8 cellular contexts compared by ENCODE assay signal in the genomic region with DNA sequence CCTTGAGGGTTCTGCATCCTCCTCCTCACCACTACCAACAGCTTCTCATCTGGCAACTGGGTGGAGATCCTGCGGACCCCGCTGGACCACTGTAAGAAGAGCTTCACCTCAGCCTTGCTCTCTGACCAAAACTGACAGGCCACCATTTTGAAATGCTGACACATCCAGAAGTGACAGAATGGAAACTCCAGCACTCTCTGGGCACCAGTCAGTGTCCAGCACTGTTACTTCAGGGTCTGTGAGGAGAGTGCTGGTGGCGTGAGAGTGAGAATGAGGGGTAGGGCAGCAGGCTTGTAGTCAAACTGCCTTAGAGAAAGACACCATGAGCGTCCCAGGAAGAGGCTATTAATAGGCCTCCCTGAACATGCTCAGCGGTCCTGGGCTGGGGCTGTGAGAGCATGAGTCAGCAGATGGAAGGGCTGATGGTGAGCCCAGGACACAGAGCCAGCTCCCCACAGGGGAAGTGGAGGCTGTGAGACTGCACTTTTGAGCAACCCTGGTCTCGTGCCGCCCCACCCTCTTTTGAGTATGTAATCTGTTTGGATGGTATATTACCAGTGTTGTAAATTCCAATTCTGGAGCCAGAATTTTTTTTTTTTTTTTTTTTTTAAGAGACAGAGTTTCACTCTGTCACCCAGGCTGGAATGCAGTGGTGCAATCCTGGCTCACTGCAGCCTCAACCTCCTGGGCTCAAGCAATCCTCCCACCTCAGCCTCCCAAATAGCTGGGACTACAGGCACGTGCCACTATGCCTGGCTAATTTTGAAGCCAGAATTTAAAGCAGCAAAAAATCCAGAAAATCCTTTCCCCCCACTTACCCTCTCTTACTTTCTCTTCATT. TPM values are rescaled to one million over a fixed set of nuclear protein-coding genes. Genes with fewer than 3 reads are reported as not detected.
DNase-seq lines count a peak whose midpoint lies in the region; ATAC-seq and TF ChIP-seq lines count a peak whose summit lies in the region.

No MANE protein-coding gene starts in this region.

- H3K9me3 ChIP-seq in mucosa of descending colon: no peaks in the 10 kb centered on the region
- no peaks in the 10 kb centered on the region for H3K9me3 ChIP-seq in effector memory CD4-positive, alpha-beta T cell (ENCODE audit: control insufficient read depth, low read length)

- peak overlapping the region; percentile 92 to 98 (median 96) for H3K27ac Mint-ChIP-seq in CD14-positive monocyte

- peaks cover 11% of the 10 kb centered on the region for H3K4me1 ChIP-seq in mucosa of descending colon (ENCODE audit: low read depth)
- no peaks in the 10 kb centered on the region for H3K4me1 ChIP-seq in effector memory CD4-positive, alpha-beta T cell (ENCODE audit: control insufficient read depth, insufficient read depth, low read length, poor library complexity, severe bottlenecking)

- H3K36me3 Mint-ChIP-seq in CD14-positive monocyte: peaks cover 0 to 3% of the 10 kb centered on the region in 2 donors

- no peaks in the 10 kb centered on the region for H3K27me3 Mint-ChIP-seq in CD14-positive monocyte (ENCODE audit: low read depth in 3 of 3)

- peak overlapping the region; percentile 72 to 87 for H3K27ac ChIP-seq in coronary artery
- no peak overlapping the region for H3K27ac ChIP-seq in effector memory CD4-positive, alpha-beta T cell (ENCODE audit: insufficient read depth, low read length, poor library complexity, severe bottlenecking)

- peak overlapping the region; percentile 62 to 76 for H3K4me3 Mint-ChIP-seq in CD14-positive monocyte

- DNase-seq in CD14-positive monocyte (ENCODE audit: low spot score) (peak; percentile 96), MV-4-11 (lab: John Stamatoyannopoulos, UW) (peak; percentile 95), coronary artery (ENCODE audit: low spot score) (peak; percentile 92), mucosa of descending colon (peak; percentile 76 to 87 (median 80)), OCI-M2 (lab: John Stamatoyannopoulos, UW; ENCODE audit: unreplicated experiment) (no peak), NCI-H1092 (lab: John Stamatoyannopoulos, UW) (no peak), SHP77 (lab: John Stamatoyannopoulos, UW) (no peak)
- no peak for DNase-seq in effector memory CD4-positive, alpha-beta T cell

- no peak overlapping the region for H3K4me3 ChIP-seq in coronary artery
- no peak overlapping the region for H3K4me3 ChIP-seq in mucosa of descending colon
- H3K4me3 ChIP-seq in effector memory CD4-positive, alpha-beta T cell (ENCODE audit: insufficient read depth, low read depth, low read length, poor library complexity, severe bottlenecking): no peak overlapping the region

- H3K9me3 Mint-ChIP-seq in CD14-positive monocyte: peaks cover 0 to 2% (median 0%) of the 10 kb centered on the region in 7 donors

- no peak for TF ChIP-seq CTCF in CD14-positive monocyte (IDR thresholded peaks at IDR 0.05)
- no peak for TF ChIP-seq CTCF in coronary artery (IDR thresholded peaks at IDR 0.05)
- TF ChIP-seq CTCF in mucosa of descending colon (IDR thresholded peaks at IDR 0.05): no peak

- peak; percentile 91 for ATAC-seq in mucosa of descending colon

- H3K36me3 ChIP-seq in mucosa of descending colon (ENCODE audit: low read depth): no peaks in the 10 kb centered on the region
- no peaks in the 10 kb centered on the region for H3K36me3 ChIP-seq in effector memory CD4-positive, alpha-beta T cell (ENCODE audit: control insufficient read depth, insufficient read depth, low read length)

- peaks cover 52% of the 10 kb centered on the region for H3K4me1 Mint-ChIP-seq in CD14-positive monocyte

- H3K27me3 ChIP-seq in effector memory CD4-positive, alpha-beta T cell (replicated peaks; ENCODE audit: control insufficient read depth, insufficient read depth, low read length, poor library complexity, severe bottlenecking): no peaks in the 10 kb centered on the region

- intact Hi-C loops in CD14-positive monocyte (cut with micrococcal nuclease): loop anchor here in 1 of 2 donors (2.0 kb wide), 1 partner anchor 35 kb away; a partner anchor contains a TSS
- intact Hi-C loops in mucosa of descending colon (cut with DNase I, micrococcal nuclease): no loop called here

RNA-seq across cellular contexts. Expression of a gene that starts 34.4 kb away (rescaled TPM):
- 10 to 100 TPM; 11.9 to 13.2 TPM for polyA plus RNA-seq in CD14-positive monocyte
- 10 to 100 TPM; 20.8 to 43.5 (median 29.2) TPM for total RNA-seq in mucosa of descending colon

Comparison
In these comparisons a context has a peak if more than half of its experiments do, and no peak if none do; other contexts are left out.
1. DNase-seq: peak in CD14-positive monocyte (single experiment), MV-4-11 (single experiment), coronary artery (single experiment) and mucosa of descending colon (3 of 3); none in OCI-M2 (single experiment), NCI-H1092 (single experiment), SHP77 (0 of 2) and effector memory CD4-positive, alpha-beta T cell (0 of 3).